Comparison of ENCODE assay signal across 23 cellular contexts in genomic region chr22:35841907-35842518, GRCh38.
DNase-seq lines count a peak whose midpoint lies in the region; ATAC-seq, FAIRE-seq and TF ChIP-seq lines count a peak whose summit lies in the region.
"Had no signal": no experiment of that assay in that cellular context is flagged by ENCODE, and none has a peak within 500 bp of the region (broad histone marks: within the 10 kb centered on the region; RNA-seq: fewer than 3 reads in every experiment).

No MANE protein-coding gene starts in this region.

- H3K9ac ChIP-seq in HCT116 (ENCODE audit: low read length) = no peak overlapping the region
- peak overlapping the region; percentile 52 for H3K9ac ChIP-seq in SK-N-MC (ENCODE audit: insufficient read length)

- no peaks in the 10 kb centered on the region for H4K20me1 ChIP-seq in HCT116 (ENCODE audit: insufficient read depth)

- TF ChIP-seq RAD21 in A549 (conservative IDR thresholded peaks at IDR 0.05 in 1 of 2, IDR thresholded peaks at IDR 0.05 in 1 of 2) (no peak), HCT116 (IDR thresholded peaks at IDR 0.05; ENCODE audit: low read depth) (no peak)

- TF ChIP-seq EP300 in A549 (IDR thresholded peaks at IDR 0.05) = no peak

- no peak overlapping the region for H3K4me3 ChIP-seq in A549
- no peak overlapping the region for H3K4me3 ChIP-seq in HCT116 (replicated peaks in 1 of 2; ENCODE audit: low read depth in 1 of 2, low read length in 2 of 2)
- peak overlapping the region; percentile 45 for H3K4me3 ChIP-seq in SK-N-MC
- no peak overlapping the region for H3K4me3 ChIP-seq in spleen
- H3K4me3 ChIP-seq: SJSA1 had no signal

- no peak for TF ChIP-seq POLR2A in A549 (IDR thresholded peaks at IDR 0.05; ENCODE audit: low read length)
- no peak for TF ChIP-seq POLR2A in HCT116 (IDR thresholded peaks at IDR 0.05; ENCODE audit: borderline replicate concordance, extremely low read depth, insufficient read depth, insufficient read length)
- no peak for TF ChIP-seq POLR2A in spleen (IDR thresholded peaks at IDR 0.05)

- TF ChIP-seq CTCF in A549 (IDR thresholded peaks at IDR 0.05) = no peak
- TF ChIP-seq CTCF in HCT116 (IDR thresholded peaks at IDR 0.05 in 2 of 3, conservative IDR thresholded peaks at IDR 0.05 in 1 of 3; ENCODE audit: borderline replicate concordance in 1 of 3, insufficient read depth in 1 of 3, low read depth in 2 of 3, low read length in 2 of 3) = no peak
- TF ChIP-seq CTCF in nephron progenitor cell (IDR thresholded peaks at IDR 0.05) = no peak
- TF ChIP-seq CTCF in spleen (IDR thresholded peaks at IDR 0.05 in 8 of 11, conservative IDR thresholded peaks at IDR 0.05 in 3 of 11) = no peak

- ATAC-seq in A549 = no peak
- ATAC-seq in HCT116 = no peak
- no peak for ATAC-seq in HG02798 (IDR thresholded peaks at IDR 0.05; ENCODE audit: poor library complexity, unreplicated experiment)
- ATAC-seq: activated T-helper 17 cell treated with anti-CD3 and anti-CD28 coated beads, Interleukin-2, amount 50 U/mL, for 72 hours had no signal

- H3K4me2 ChIP-seq in A549 (peak overlapping the region; percentile 87), HCT116 (ENCODE audit: low read length) (peak overlapping the region; percentile 17; the same call in 1 of the 2 replicates)

- WGBS in A549 (ENCODE audit: missing lambda C conversion rate) = 69% methylated on average over 3 of the region's 3 CpGs
- 85 to 92% (median 88%) methylated on average over 3 of the region's 3 CpGs for WGBS in spleen, 5 donors

- POLR2A ChIA-PET in A549 (lab: Yijun Ruan, JAX) = no interaction called here
- POLR2A ChIA-PET in HCT116 (lab: Charles Lee) = no interaction called here

- H2AFZ ChIP-seq in HCT116 (ENCODE audit: low read depth, low read length, poor library complexity, severe bottlenecking) = no peak overlapping the region

- peaks cover 66% of the 10 kb centered on the region for H3K4me1 Mint-ChIP-seq in nephron progenitor cell
- H3K4me1 Mint-ChIP-seq: activated T-helper 17 cell treated with anti-CD3 and anti-CD28 coated beads, Interleukin-2, amount 50 U/mL, for 72 hours had no signal

- no peaks in the 10 kb centered on the region for H3K36me3 Mint-ChIP-seq in nephron progenitor cell (ENCODE audit: low read depth)
- H3K36me3 Mint-ChIP-seq: activated naive CD8-positive, alpha-beta T cell treated with anti-CD3 and anti-CD28 coated beads for 36 hours; CD14-positive monocyte; memory B cell had no signal

- BruUV-seq in HCT116 (replicated peaks; lab: Mats Ljungman, UMichigan) = no TSS peak

- H3K9me3 ChIP-seq in A549 (no peaks in the 10 kb centered on the region), HCT116 (ENCODE audit: control insufficient read depth in 1 of 2, insufficient read depth in 1 of 2, low read depth in 1 of 2, low read length in 2 of 2) (no peaks in the 10 kb centered on the region), SK-N-MC (ENCODE audit: low read depth, low read length) (no peaks in the 10 kb centered on the region), spleen (no peaks in the 10 kb centered on the region)
- H3K9me3 ChIP-seq: SJSA1 had no signal

- intact Hi-C loops in HCT116 (cut with micrococcal nuclease) (loop anchor here (2.0 to 5.0 kb wide), 2 partner anchors 70 to 215 kb away; no protein-coding TSS in a partner anchor), spleen (cut with DNase I; ENCODE audit: low total_unique reads) (loop anchor here (10.0 kb wide), 1 partner anchor 217 kb away; no protein-coding TSS in a partner anchor)

- no peak for DNase-seq in A549 (ENCODE audit: low read depth in 1 of 2, low spot score in 1 of 2)
- DNase-seq in HCT116 (ENCODE audit: low read depth, low spot score) = no peak
- no peak for DNase-seq in SK-N-MC (ENCODE audit: low read depth, low spot score)
- no peak for DNase-seq in nephron progenitor cell
- DNase-seq in activated gamma-delta T cell (lab: John Stamatoyannopoulos, UW) = no peak
- DNase-seq in spleen = no peak
- DNase-seq: activated CD4-positive, alpha-beta T cell treated with anti-CD3 and anti-CD28 coated beads, Interleukin-2, amount 10 ng/mL, durations not matched to agents 24 days and 14 days; activated naive CD8-positive, alpha-beta T cell treated with anti-CD3 and anti-CD28 coated beads for 36 hours; effector CD8-positive, alpha-beta T cell; H9; KG1; MV-4-11; NCI-H1694; NCI-H226; NCI-H82; stimulated activated CD4-positive, alpha-beta T cell treated with anti-CD3 and anti-CD28 coated beads, Interleukin-15, amount 100 ng/mL, for 24 hours; stimulated activated CD8-positive, alpha-beta memory T cell treated with anti-CD3 and anti-CD28 coated beads, Interleukin-4, amount 100 ng/mL, for 48 hours; T-helper 2 cell had no signal

- peak overlapping the region; percentile 22 for H3K27ac Mint-ChIP-seq in nephron progenitor cell
- H3K27ac Mint-ChIP-seq: activated CD4-positive, alpha-beta T cell treated with anti-CD3 and anti-CD28 coated beads, Interleukin-2, amount 10 ng/mL, durations not matched to agents 24 days and 14 days; activated naive CD8-positive, alpha-beta T cell treated with anti-CD3 and anti-CD28 coated beads for 36 hours; activated T-helper 17 cell treated with anti-CD3 and anti-CD28 coated beads, Interleukin-2, amount 50 U/mL, for 72 hours; CD14-positive monocyte; memory B cell had no signal

- no peaks in the 10 kb centered on the region for H3K27me3 Mint-ChIP-seq in nephron progenitor cell (ENCODE audit: low read depth, poor library complexity)

- H3K4me3 Mint-ChIP-seq in nephron progenitor cell = no peak overlapping the region
- H3K4me3 Mint-ChIP-seq: activated CD4-positive, alpha-beta T cell treated with anti-CD3 and anti-CD28 coated beads, Interleukin-2, amount 10 ng/mL, durations not matched to agents 24 days and 14 days; activated naive CD8-positive, alpha-beta T cell treated with anti-CD3 and anti-CD28 coated beads for 36 hours; activated T-helper 17 cell treated with anti-CD3 and anti-CD28 coated beads, Interleukin-2, amount 50 U/mL, for 72 hours; CD14-positive monocyte; H9; memory B cell had no signal

- H3K9me2 ChIP-seq in HCT116 (ENCODE audit: insufficient read depth) = no peaks in the 10 kb centered on the region

- H3K27ac ChIP-seq in A549 (peak overlapping the region; percentile 34 to 58; a peak in 3 of 6 replicates), HCT116 (ENCODE audit: low read depth, low read length) (no peak overlapping the region), SK-N-MC (peak overlapping the region; percentile 83), spleen (no peak overlapping the region)
- H3K27ac ChIP-seq: SJSA1 had no signal

- RAD21 ChIA-PET in HCT116 (lab: Charles Lee; ENCODE audit: low non-redundant PET in 1 of 2, low total read pairs in 2 of 2, uncharacterized antibody in 2 of 2, unreplicated experiment in 2 of 2) = no interaction called here

- H3K4me1 ChIP-seq in A549 (peaks cover 57% of the 10 kb centered on the region), HCT116 (ENCODE audit: control insufficient read depth in 1 of 2, insufficient read depth in 2 of 2, low read length in 2 of 2) (peaks cover 37 to 58% of the 10 kb centered on the region in 2 experiments), spleen (peaks cover 0 to 38% (median 13%) of the 10 kb centered on the region in 6 donors)

- peaks cover 46% of the 10 kb centered on the region for H3K79me2 ChIP-seq in HCT116 (ENCODE audit: insufficient read depth, low read length)

- no peaks in the 10 kb centered on the region for H3K36me3 ChIP-seq in HCT116 (ENCODE audit: control insufficient read depth in 1 of 2, insufficient read depth in 2 of 2, low read length in 2 of 2)
- no peaks in the 10 kb centered on the region for H3K36me3 ChIP-seq in SK-N-MC (ENCODE audit: insufficient read depth, low read length)
- H3K36me3 ChIP-seq in spleen = no peaks in the 10 kb centered on the region
- H3K36me3 ChIP-seq: SJSA1 had no signal

- no peak for FAIRE-seq in A549 (lab: Jason Lieb, UNC)

- no peaks in the 10 kb centered on the region for H3K9me3 Mint-ChIP-seq in nephron progenitor cell
- H3K9me3 Mint-ChIP-seq: activated CD4-positive, alpha-beta T cell treated with anti-CD3 and anti-CD28 coated beads, Interleukin-2, amount 10 ng/mL, durations not matched to agents 24 days and 14 days; activated naive CD8-positive, alpha-beta T cell treated with anti-CD3 and anti-CD28 coated beads for 36 hours; activated T-helper 17 cell treated with anti-CD3 and anti-CD28 coated beads, Interleukin-2, amount 50 U/mL, for 72 hours; CD14-positive monocyte; H9; memory B cell had no signal

- CTCF ChIA-PET in A549 (lab: Yijun Ruan, JAX) (interaction anchor here (0.9 to 3.2 kb wide), 8 partner anchors 12 to 411 kb away, joined by 3 to 11 read pairs (median 6); no protein-coding TSS in a partner anchor), HCT116 (lab: Charles Lee) (interaction anchor here (0.9 to 1.5 kb wide), 2 partner anchors 80 to 224 kb away, joined by 3 read pairs; no protein-coding TSS in a partner anchor)

- H3K27me3 ChIP-seq in HCT116 (ENCODE audit: insufficient read depth, low read length) (no peaks in the 10 kb centered on the region), spleen (replicated peaks in 1 of 7) (peaks cover 0 to 23% (median 0%) of the 10 kb centered on the region in 7 donors)
- H3K27me3 ChIP-seq: SJSA1 had no signal

TF ChIP-seq in A549, 52 proteins besides CTCF, POLR2A, EP300 and RAD21:
- no peak for TF ChIP-seq POLR2AphosphoS2 (conservative IDR thresholded peaks at IDR 0.05; ENCODE audit: low read length)
- no peak for TF ChIP-seq HOXB5 (CRISPR knock-in tag; IDR thresholded peaks at IDR 0.05)
- TF ChIP-seq MYC (IDR thresholded peaks at IDR 0.05; ENCODE audit: borderline replicate concordance, low read length) = no peak
- TF ChIP-seq MAFK (IDR thresholded peaks at IDR 0.05; ENCODE audit: partially characterized antibody) = peak; percentile 54
- no peak for TF ChIP-seq MAX (IDR thresholded peaks at IDR 0.05)
- TF ChIP-seq FOXS1 (CRISPR knock-in tag; IDR thresholded peaks at IDR 0.05) = no peak
- no peak for TF ChIP-seq NPAS2 (CRISPR knock-in tag; IDR thresholded peaks at IDR 0.05; ENCODE audit: borderline replicate concordance)

TF ChIP-seq in HCT116, 20 proteins besides CTCF, POLR2A, EP300 and RAD21 (continues in another document):
- no peak for TF ChIP-seq ZNF274 (IDR thresholded peaks at IDR 0.05; ENCODE audit: low read depth, low read length)
- no peak for TF ChIP-seq ATF3 (IDR thresholded peaks at IDR 0.05)
- TF ChIP-seq CEBPB (IDR thresholded peaks at IDR 0.05; ENCODE audit: low read depth) = no peak
- no peak for TF ChIP-seq ZFX (IDR thresholded peaks at IDR 0.05)
- no peak for TF ChIP-seq SP1 (IDR thresholded peaks at IDR 0.05; ENCODE audit: low read depth)
- no peak for TF ChIP-seq MAX (IDR thresholded peaks at IDR 0.05)

Comparison
In these comparisons a context has a peak if more than half of its experiments do, and no peak if none do; other contexts are left out.
1. H3K27ac ChIP-seq: peak in A549 (2 of 2) and SK-N-MC (single experiment); none in HCT116 (single experiment) and spleen (0 of 8).